Comparison of ENCODE assay signal across 13 cellular contexts in genomic region chr19:16262618-16263017, GRCh38.
A peak's percentile ranks its signal among the peaks of the same experiment; 100 is the strongest.
DNase-seq lines count a peak whose midpoint lies in the region; ATAC-seq and TF ChIP-seq lines count a peak whose summit lies in the region.
"Had no signal": no experiment of that assay in that cellular context is flagged by ENCODE, and none has a peak within 500 bp of the region (broad histone marks: within the 10 kb centered on the region; RNA-seq: fewer than 3 reads in every experiment).

No MANE protein-coding gene starts in this region.

- H3K4me1 Mint-ChIP-seq in activated naive CD8-positive, alpha-beta T cell (ENCODE audit: low read depth) = peaks cover 55% of the 10 kb centered on the region
- H3K4me1 Mint-ChIP-seq in activated naive CD8-positive, alpha-beta T cell treated with anti-CD3 and anti-CD28 coated beads for 36 hours = peaks cover 37% of the 10 kb centered on the region
- H3K4me1 Mint-ChIP-seq in stimulated activated memory B cell treated with anti-CD40 and anti-IgM and Interleukin-4, amounts not matched to agents 10 μg/mL and 1 μg/mL and 100 μg/mL, for 72 hours = peaks cover 70% of the 10 kb centered on the region

- H3K4me3 Mint-ChIP-seq in activated naive CD8-positive, alpha-beta T cell = peak overlapping the region; percentile 43
- H3K4me3 Mint-ChIP-seq in activated naive CD8-positive, alpha-beta T cell treated with anti-CD3 and anti-CD28 coated beads for 36 hours = no peak overlapping the region
- H3K4me3 Mint-ChIP-seq in stimulated activated memory B cell treated with anti-CD40 and anti-IgM and Interleukin-4, amounts not matched to agents 10 μg/mL and 1 μg/mL and 100 μg/mL, for 72 hours = peak overlapping the region; percentile 45
- H3K4me3 Mint-ChIP-seq: activated naive CD4-positive, alpha-beta T cell treated with anti-CD3 and anti-CD28 coated beads for 36 hours; GM23338 had no signal

- DNase-seq in activated naive CD8-positive, alpha-beta T cell treated with anti-CD3 and anti-CD28 coated beads for 36 hours = no peak
- peak; percentile 10 for DNase-seq in NCI-H2196 treated with DMSO at 0.1 percent for 48 hours (lab: John Stamatoyannopoulos, UW; ENCODE audit: unreplicated experiment)
- DNase-seq in fibroblast of villous mesenchyme (ENCODE audit: low read depth) = peak; percentile 49
- DNase-seq in hypothalamus (lab: John Stamatoyannopoulos, UW) = no peak
- DNase-seq in H4 (ENCODE audit: low spot score) = no peak
- DNase-seq: activated CD4-positive, CD25-positive, alpha-beta regulatory T cell; KBM-7 had no signal

- TF ChIP-seq CTCF in fibroblast of villous mesenchyme (IDR thresholded peaks at IDR 0.05; ENCODE audit: insufficient read depth, low read depth, low read length) = no peak

- H3K36me3 Mint-ChIP-seq in activated naive CD8-positive, alpha-beta T cell = no peaks in the 10 kb centered on the region
- no peaks in the 10 kb centered on the region for H3K36me3 Mint-ChIP-seq in activated naive CD8-positive, alpha-beta T cell treated with anti-CD3 and anti-CD28 coated beads for 36 hours
- H3K36me3 Mint-ChIP-seq in stimulated activated memory B cell treated with anti-CD40 and anti-IgM and Interleukin-4, amounts not matched to agents 10 μg/mL and 1 μg/mL and 100 μg/mL, for 72 hours = no peaks in the 10 kb centered on the region

- ATAC-seq in stimulated activated memory B cell treated with anti-CD40 and anti-IgM and Interleukin-4, amounts not matched to agents 10 μg/mL and 1 μg/mL and 100 μg/mL, for 72 hours = no peak
- no peak for ATAC-seq in activated CD4-positive, CD25-positive, alpha-beta regulatory T cell treated with anti-CD3 and anti-CD28 coated beads, Interleukin-2, amount 50 U/mL, for 24 hours
- ATAC-seq: GM23338 had no signal

- no peaks in the 10 kb centered on the region for H3K9me3 Mint-ChIP-seq in activated naive CD8-positive, alpha-beta T cell (ENCODE audit: low read depth)
- H3K9me3 Mint-ChIP-seq in activated naive CD8-positive, alpha-beta T cell treated with anti-CD3 and anti-CD28 coated beads for 36 hours = peaks cover 3% of the 10 kb centered on the region
- H3K9me3 Mint-ChIP-seq in stimulated activated memory B cell treated with anti-CD40 and anti-IgM and Interleukin-4, amounts not matched to agents 10 μg/mL and 1 μg/mL and 100 μg/mL, for 72 hours = no peaks in the 10 kb centered on the region
- H3K9me3 Mint-ChIP-seq: activated naive CD4-positive, alpha-beta T cell treated with anti-CD3 and anti-CD28 coated beads for 36 hours; GM23338 had no signal

- H3K27ac Mint-ChIP-seq in activated naive CD8-positive, alpha-beta T cell = peak overlapping the region; percentile 50
- H3K27ac Mint-ChIP-seq in activated naive CD8-positive, alpha-beta T cell treated with anti-CD3 and anti-CD28 coated beads for 36 hours = no peak overlapping the region
- peak overlapping the region; percentile 82 for H3K27ac Mint-ChIP-seq in stimulated activated memory B cell treated with anti-CD40 and anti-IgM and Interleukin-4, amounts not matched to agents 10 μg/mL and 1 μg/mL and 100 μg/mL, for 72 hours
- H3K27ac Mint-ChIP-seq: GM23338 had no signal

- H3K4me3 ChIP-seq in fibroblast of villous mesenchyme (ENCODE audit: low read depth, low read length) = no peak overlapping the region
- H3K4me3 ChIP-seq: GM23338, lung had no signal

- no peaks in the 10 kb centered on the region for H3K27me3 Mint-ChIP-seq in activated naive CD8-positive, alpha-beta T cell
- H3K27me3 Mint-ChIP-seq in activated naive CD8-positive, alpha-beta T cell treated with anti-CD3 and anti-CD28 coated beads for 36 hours = peaks cover 24% of the 10 kb centered on the region
- no peaks in the 10 kb centered on the region for H3K27me3 Mint-ChIP-seq in stimulated activated memory B cell treated with anti-CD40 and anti-IgM and Interleukin-4, amounts not matched to agents 10 μg/mL and 1 μg/mL and 100 μg/mL, for 72 hours

Comparison
In these comparisons a context has a peak if more than half of its experiments do, and no peak if none do; other contexts are left out.
1. DNase-seq: peak in NCI-H2196 treated with DMSO at 0.1 percent for 48 hours (single experiment) and fibroblast of villous mesenchyme (single experiment); none in activated naive CD8-positive, alpha-beta T cell treated with anti-CD3 and anti-CD28 coated beads for 36 hours (single experiment), hypothalamus (0 of 51) and H4 (single experiment).